ENCODE assay signal across 23 cellular contexts in the genomic region with DNA sequence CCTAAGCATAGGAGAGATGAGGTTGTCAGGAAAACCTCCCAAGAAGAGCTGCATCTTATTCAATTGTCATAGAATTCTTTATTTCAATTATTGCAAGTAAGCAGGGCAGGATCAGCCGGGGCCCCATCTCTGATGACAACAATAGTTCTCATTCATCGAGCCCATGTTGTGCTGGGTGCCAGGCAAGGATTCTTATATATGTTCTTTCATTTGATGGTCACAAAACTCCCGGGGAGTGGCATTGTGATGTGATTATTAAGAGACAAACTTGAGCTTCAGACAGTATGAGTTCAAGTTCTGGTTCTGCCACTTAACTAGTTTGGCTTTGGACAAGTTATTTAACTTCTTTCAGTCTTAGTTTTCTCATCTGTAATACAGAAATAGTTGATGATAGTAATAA. TPM values are rescaled to one million over a fixed set of nuclear protein-coding genes. Genes with fewer than 3 reads are reported as not detected.
A peak's percentile ranks its signal among the peaks of the same experiment; 100 is the strongest.
DNase-seq lines count a peak whose midpoint lies in the region; ATAC-seq and TF ChIP-seq lines count a peak whose summit lies in the region.
"Had no signal": no experiment of that assay in that cellular context is flagged by ENCODE, and none has a peak within 500 bp of the region (broad histone marks: within the 10 kb centered on the region; RNA-seq: fewer than 3 reads in every experiment).

No MANE protein-coding gene starts in this region.

- no peak for TF ChIP-seq CTCF in left ventricle myocardium inferior (IDR thresholded peaks at IDR 0.05; ENCODE audit: borderline replicate concordance)

- no peaks in the 10 kb centered on the region for H3K9me3 ChIP-seq in left ventricle myocardium inferior (replicated peaks)
- H3K9me3 ChIP-seq: A549; BE2C; BLaER1 treated with 17β-estradiol and CSF1 and Interleukin-3, amounts not matched to agents 10 nM and 100 nM had no signal

- H3K4me1 ChIP-seq in left ventricle myocardium inferior: peaks cover 77% of the 10 kb centered on the region
- H3K4me1 ChIP-seq: A549, BE2C had no signal

- H3K27ac ChIP-seq in left ventricle myocardium inferior (replicated peaks): peak overlapping the region; percentile 38
- H3K27ac ChIP-seq: A549; BLaER1 treated with 17β-estradiol and CSF1 and Interleukin-3, amounts not matched to agents 10 nM and 100 nM; GM23248 had no signal

- no peak for DNase-seq in left ventricle myocardium inferior
- no peak for DNase-seq in left ventricle myocardium superior
- peak; percentile 52 for DNase-seq in foreskin melanocyte
- DNase-seq in pons (ENCODE audit: low spot score): peak; percentile 63
- no peak for DNase-seq in T-helper 9 cell
- DNase-seq in activated CD4-positive, alpha-beta T cell treated with anti-CD3 and anti-CD28 coated beads for 48 hours: no peak
- DNase-seq: 8988T; ACHN; AML-193; BE2C; Calu3; CD4-positive, alpha-beta T cell; CD8-positive, alpha-beta memory T cell; COR-L47; DMS53; DMS79 treated with DMSO at 0.1 percent for 48 hours; GF-D8; GM23248; H7; HCEC 1CT had no signal

- intact Hi-C loops in left ventricle myocardium inferior (cut with micrococcal nuclease): no loop called here
- intact Hi-C loops in left ventricle myocardium superior (cut with micrococcal nuclease): no loop called here

- ATAC-seq in left ventricle myocardium superior: no peak
- no peak for ATAC-seq in GM19395 (IDR thresholded peaks at IDR 0.05; ENCODE audit: unreplicated experiment)
- ATAC-seq: A549 had no signal

- H3K4me3 ChIP-seq in left ventricle myocardium inferior: no peak overlapping the region
- H3K4me3 ChIP-seq: A549; BLaER1 treated with 17β-estradiol and CSF1 and Interleukin-3, amounts not matched to agents 10 nM and 100 nM; GM23248 had no signal

- no peaks in the 10 kb centered on the region for H3K27me3 ChIP-seq in left ventricle myocardium inferior (ENCODE audit: low read depth)
- H3K27me3 ChIP-seq: BE2C; BLaER1 treated with 17β-estradiol and CSF1 and Interleukin-3, amounts not matched to agents 10 nM and 100 nM had no signal

- H3K36me3 ChIP-seq in left ventricle myocardium inferior: no peaks in the 10 kb centered on the region

RNA-seq across cellular contexts. Expression of a gene that starts 8.5 kb away (rescaled TPM):
- 22.6 TPM for total RNA-seq in left ventricle myocardium inferior
- total RNA-seq in left ventricle myocardium superior: 24.1 TPM

Comparison
In these comparisons a context has a peak if more than half of its experiments do, and no peak if none do; other contexts are left out.
1. DNase-seq: peak in foreskin melanocyte (single experiment) and pons (single experiment); none in left ventricle myocardium inferior (single experiment), left ventricle myocardium superior (single experiment), T-helper 9 cell (single experiment) and activated CD4-positive, alpha-beta T cell treated with anti-CD3 and anti-CD28 coated beads for 48 hours (single experiment).